Comparison of ENCODE assay signal across 1 cellular context in genomic region chr14:88385212-88386101, GRCh38.
TF ChIP-seq lines count a peak whose summit lies in the region.

Gene SPATA7, plus strand, starts transcription at chr14:88385657. Its CDS starts 162 bp downstream, at chr14:88385819.

TF ChIP-seq in K562, 482 proteins besides CTCF, POLR2A, EP300 and RAD21 (continued from another document):
- TF ChIP-seq NFRKB (IDR thresholded peaks at IDR 0.05; ENCODE audit: low read depth) (no peak), MCM3 (IDR thresholded peaks at IDR 0.05) (no peak), CHD2 (IDR thresholded peaks at IDR 0.05; ENCODE audit: low read depth, low read length) (no peak), HLTF (IDR thresholded peaks at IDR 0.05) (no peak), CSDE1 (IDR thresholded peaks at IDR 0.05) (peak in 1 of 2 experiments; percentile 78; a peak in 1 of 4 replicates), ZBED1 (IDR thresholded peaks at IDR 0.05) (no peak), MAFK (IDR thresholded peaks at IDR 0.05; ENCODE audit: low read length) (no peak), ELK3 (CRISPR knock-in tag; IDR thresholded peaks at IDR 0.05) (no peak), BRCA1 (IDR thresholded peaks at IDR 0.05) (no peak), BRCA1 (CRISPR knock-in tag; IDR thresholded peaks at IDR 0.05) (no peak), ZNF644 (tag; IDR thresholded peaks at IDR 0.05; ENCODE audit: low read depth) (no peak), PHB2 (IDR thresholded peaks at IDR 0.05; ENCODE audit: low read depth) (no peak), SLC30A9 (CRISPR knock-in tag; IDR thresholded peaks at IDR 0.05) (no peak), NCOR1 (IDR thresholded peaks at IDR 0.05) (no peak), CCAR2 (IDR thresholded peaks at IDR 0.05; ENCODE audit: low read depth, low read length) (no peak), RFX1 (IDR thresholded peaks at IDR 0.05) (peak; percentile 92), SUPT5H (IDR thresholded peaks at IDR 0.05) (peak; percentile 71), TCF7 (IDR thresholded peaks at IDR 0.05; ENCODE audit: borderline replicate concordance) (no peak), ZNF75A (CRISPR knock-in tag; IDR thresholded peaks at IDR 0.05) (no peak), RBM22 (IDR thresholded peaks at IDR 0.05; ENCODE audit: low read depth, low read length, poor library complexity, severe bottlenecking) (no peak), DNMT1 (IDR thresholded peaks at IDR 0.05) (no peak), ATF1 (CRISPR knock-in tag; IDR thresholded peaks at IDR 0.05) (peak; percentile 89), ATF1 (tag; IDR thresholded peaks at IDR 0.05) (peak; percentile 98), SIN3B (IDR thresholded peaks at IDR 0.05; ENCODE audit: low read depth) (peak; percentile 57; the same call in 1 of the 2 replicates), E2F3 (CRISPR knock-in tag; IDR thresholded peaks at IDR 0.05) (no peak), RBBP5 (IDR thresholded peaks at IDR 0.05; ENCODE audit: borderline replicate concordance, insufficient read depth, low read length, poor library complexity, severe bottlenecking) (peak; percentile 39), DMBX1 (CRISPR knock-in tag; IDR thresholded peaks at IDR 0.05; ENCODE audit: borderline replicate concordance) (no peak), MAZ (CRISPR knock-in tag; conservative IDR thresholded peaks at IDR 0.05 in 1 of 2, IDR thresholded peaks at IDR 0.05 in 1 of 2) (peak; percentile 31 to 41; a peak in 3 of 4 replicates), ZNF507 (tag; conservative IDR thresholded peaks at IDR 0.05) (no peak), ILK (tag; IDR thresholded peaks at IDR 0.05; ENCODE audit: borderline replicate concordance, low read depth) (no peak), PHF21A (IDR thresholded peaks at IDR 0.05; ENCODE audit: borderline replicate concordance, low read depth) (no peak), FOXA3 (CRISPR knock-in tag; conservative IDR thresholded peaks at IDR 0.05 in 1 of 2, IDR thresholded peaks at IDR 0.05 in 1 of 2) (no peak), MYBL2 (IDR thresholded peaks at IDR 0.05; ENCODE audit: low read depth) (no peak), MYBL2 (CRISPR knock-in tag; IDR thresholded peaks at IDR 0.05; ENCODE audit: borderline replicate concordance) (no peak), GMEB1 (CRISPR knock-in tag; IDR thresholded peaks at IDR 0.05) (peak; percentile 82), CBFB (CRISPR knock-in tag; IDR thresholded peaks at IDR 0.05) (no peak), ZBTB11 (CRISPR knock-in tag; IDR thresholded peaks at IDR 0.05) (no peak), TBP (optimal IDR thresholded peaks at IDR 0.05; ENCODE audit: low read depth, low read length) (peak; percentile 27), TBL1XR1 (IDR thresholded peaks at IDR 0.05; ENCODE audit: low read length in 2 of 2) (0 out of 4 replicates have a peak, but pooled peaks of 1 of the 2 experiments have one; percentile 35)
- TF ChIP-seq, protein P1, sequence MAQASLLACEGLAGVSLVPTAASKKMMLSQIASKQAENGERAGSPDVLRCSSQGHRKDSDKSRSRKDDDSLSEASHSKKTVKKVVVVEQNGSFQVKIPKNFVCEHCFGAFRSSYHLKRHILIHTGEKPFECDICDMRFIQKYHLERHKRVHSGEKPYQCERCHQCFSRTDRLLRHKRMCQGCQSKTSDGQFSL (CRISPR knock-in tag; IDR thresholded peaks at IDR 0.05) = no peak
- TF ChIP-seq, protein P1 (tag; IDR thresholded peaks at IDR 0.05) = no peak
- TF ChIP-seq, protein P2, sequence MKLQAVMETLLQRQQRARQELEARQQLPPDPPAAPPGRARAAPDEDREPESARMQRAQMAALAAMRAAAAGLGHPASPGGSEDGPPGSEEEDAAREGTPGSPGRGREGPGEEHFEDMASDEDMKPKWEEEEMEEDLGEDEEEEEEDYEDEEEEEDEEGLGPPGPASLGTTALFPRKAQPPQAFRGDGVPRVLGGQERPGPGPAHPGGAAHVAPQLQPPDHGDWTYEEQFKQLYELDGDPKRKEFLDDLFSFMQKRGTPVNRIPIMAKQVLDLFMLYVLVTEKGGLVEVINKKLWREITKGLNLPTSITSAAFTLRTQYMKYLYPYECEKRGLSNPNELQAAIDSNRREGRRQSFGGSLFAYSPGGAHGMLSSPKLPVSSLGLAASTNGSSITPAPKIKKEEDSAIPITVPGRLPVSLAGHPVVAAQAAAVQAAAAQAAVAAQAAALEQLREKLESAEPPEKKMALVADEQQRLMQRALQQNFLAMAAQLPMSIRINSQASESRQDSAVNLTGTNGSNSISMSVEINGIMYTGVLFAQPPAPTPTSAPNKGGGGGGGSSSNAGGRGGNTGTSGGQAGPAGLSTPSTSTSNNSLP (IDR thresholded peaks at IDR 0.05; ENCODE audit: borderline replicate concordance, low read depth, low read length) = no peak
- TF ChIP-seq, protein P3, sequence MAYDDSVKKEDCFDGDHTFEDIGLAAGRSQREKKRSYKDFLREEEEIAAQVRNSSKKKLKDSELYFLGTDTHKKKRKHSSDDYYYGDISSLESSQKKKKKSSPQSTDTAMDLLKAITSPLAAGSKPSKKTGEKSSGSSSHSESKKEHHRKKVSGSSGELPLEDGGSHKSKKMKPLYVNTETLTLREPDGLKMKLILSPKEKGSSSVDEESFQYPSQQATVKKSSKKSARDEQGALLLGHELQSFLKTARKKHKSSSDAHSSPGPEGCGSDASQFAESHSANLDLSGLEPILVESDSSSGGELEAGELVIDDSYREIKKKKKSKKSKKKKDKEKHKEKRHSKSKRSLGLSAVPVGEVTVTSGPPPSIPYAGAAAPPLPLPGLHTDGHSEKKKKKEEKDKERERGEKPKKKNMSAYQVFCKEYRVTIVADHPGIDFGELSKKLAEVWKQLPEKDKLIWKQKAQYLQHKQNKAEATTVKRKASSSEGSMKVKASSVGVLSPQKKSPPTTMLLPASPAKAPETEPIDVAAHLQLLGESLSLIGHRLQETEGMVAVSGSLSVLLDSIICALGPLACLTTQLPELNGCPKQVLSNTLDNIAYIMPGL (CRISPR knock-in tag; IDR thresholded peaks at IDR 0.05) = no peak
- TF ChIP-seq, protein P4, sequence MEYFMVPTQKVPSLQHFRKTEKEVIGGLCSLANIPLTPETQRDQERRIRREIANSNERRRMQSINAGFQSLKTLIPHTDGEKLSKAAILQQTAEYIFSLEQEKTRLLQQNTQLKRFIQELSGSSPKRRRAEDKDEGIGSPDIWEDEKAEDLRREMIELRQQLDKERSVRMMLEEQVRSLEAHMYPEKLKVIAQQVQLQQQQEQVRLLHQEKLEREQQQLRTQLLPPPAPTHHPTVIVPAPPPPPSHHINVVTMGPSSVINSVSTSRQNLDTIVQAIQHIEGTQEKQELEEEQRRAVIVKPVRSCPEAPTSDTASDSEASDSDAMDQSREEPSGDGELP (CRISPR knock-in tag; IDR thresholded peaks at IDR 0.05; ENCODE audit: borderline replicate concordance) = peak; percentile 48; the same call in 1 of the 2 replicates
- TF ChIP-seq, protein P5, sequence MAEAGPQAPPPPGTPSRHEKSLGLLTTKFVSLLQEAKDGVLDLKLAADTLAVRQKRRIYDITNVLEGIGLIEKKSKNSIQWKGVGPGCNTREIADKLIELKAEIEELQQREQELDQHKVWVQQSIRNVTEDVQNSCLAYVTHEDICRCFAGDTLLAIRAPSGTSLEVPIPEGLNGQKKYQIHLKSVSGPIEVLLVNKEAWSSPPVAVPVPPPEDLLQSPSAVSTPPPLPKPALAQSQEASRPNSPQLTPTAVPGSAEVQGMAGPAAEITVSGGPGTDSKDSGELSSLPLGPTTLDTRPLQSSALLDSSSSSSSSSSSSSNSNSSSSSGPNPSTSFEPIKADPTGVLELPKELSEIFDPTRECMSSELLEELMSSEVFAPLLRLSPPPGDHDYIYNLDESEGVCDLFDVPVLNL (CRISPR knock-in tag; IDR thresholded peaks at IDR 0.05; ENCODE audit: low read depth) = no peak
- TF ChIP-seq, protein P6, sequence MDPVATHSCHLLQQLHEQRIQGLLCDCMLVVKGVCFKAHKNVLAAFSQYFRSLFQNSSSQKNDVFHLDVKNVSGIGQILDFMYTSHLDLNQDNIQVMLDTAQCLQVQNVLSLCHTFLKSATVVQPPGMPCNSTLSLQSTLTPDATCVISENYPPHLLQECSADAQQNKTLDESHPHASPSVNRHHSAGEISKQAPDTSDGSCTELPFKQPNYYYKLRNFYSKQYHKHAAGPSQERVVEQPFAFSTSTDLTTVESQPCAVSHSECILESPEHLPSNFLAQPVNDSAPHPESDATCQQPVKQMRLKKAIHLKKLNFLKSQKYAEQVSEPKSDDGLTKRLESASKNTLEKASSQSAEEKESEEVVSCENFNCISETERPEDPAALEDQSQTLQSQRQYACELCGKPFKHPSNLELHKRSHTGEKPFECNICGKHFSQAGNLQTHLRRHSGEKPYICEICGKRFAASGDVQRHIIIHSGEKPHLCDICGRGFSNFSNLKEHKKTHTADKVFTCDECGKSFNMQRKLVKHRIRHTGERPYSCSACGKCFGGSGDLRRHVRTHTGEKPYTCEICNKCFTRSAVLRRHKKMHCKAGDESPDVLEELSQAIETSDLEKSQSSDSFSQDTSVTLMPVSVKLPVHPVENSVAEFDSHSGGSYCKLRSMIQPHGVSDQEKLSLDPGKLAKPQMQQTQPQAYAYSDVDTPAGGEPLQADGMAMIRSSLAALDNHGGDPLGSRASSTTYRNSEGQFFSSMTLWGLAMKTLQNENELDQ (CRISPR knock-in tag; IDR thresholded peaks at IDR 0.05; ENCODE audit: borderline replicate concordance) = no peak
- TF ChIP-seq, protein P7, sequence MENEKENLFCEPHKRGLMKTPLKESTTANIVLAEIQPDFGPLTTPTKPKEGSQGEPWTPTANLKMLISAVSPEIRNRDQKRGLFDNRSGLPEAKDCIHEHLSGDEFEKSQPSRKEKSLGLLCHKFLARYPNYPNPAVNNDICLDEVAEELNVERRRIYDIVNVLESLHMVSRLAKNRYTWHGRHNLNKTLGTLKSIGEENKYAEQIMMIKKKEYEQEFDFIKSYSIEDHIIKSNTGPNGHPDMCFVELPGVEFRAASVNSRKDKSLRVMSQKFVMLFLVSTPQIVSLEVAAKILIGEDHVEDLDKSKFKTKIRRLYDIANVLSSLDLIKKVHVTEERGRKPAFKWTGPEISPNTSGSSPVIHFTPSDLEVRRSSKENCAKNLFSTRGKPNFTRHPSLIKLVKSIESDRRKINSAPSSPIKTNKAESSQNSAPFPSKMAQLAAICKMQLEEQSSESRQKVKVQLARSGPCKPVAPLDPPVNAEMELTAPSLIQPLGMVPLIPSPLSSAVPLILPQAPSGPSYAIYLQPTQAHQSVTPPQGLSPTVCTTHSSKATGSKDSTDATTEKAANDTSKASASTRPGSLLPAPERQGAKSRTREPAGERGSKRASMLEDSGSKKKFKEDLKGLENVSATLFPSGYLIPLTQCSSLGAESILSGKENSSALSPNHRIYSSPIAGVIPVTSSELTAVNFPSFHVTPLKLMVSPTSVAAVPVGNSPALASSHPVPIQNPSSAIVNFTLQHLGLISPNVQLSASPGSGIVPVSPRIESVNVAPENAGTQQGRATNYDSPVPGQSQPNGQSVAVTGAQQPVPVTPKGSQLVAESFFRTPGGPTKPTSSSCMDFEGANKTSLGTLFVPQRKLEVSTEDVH (IDR thresholded peaks at IDR 0.05; ENCODE audit: low read depth, partially characterized antibody) = peak; percentile 48
